Comparison of ENCODE assay signal across 1 cellular context in genomic region chr9:136499935-136500910, GRCh38.
TF ChIP-seq lines count a peak whose summit lies in the region.

No MANE protein-coding gene starts in this region.

TF ChIP-seq in HepG2, 621 proteins besides CTCF, POLR2A, EP300 and RAD21:
- TF ChIP-seq ZFX (CRISPR knock-in tag; IDR thresholded peaks at IDR 0.05; ENCODE audit: low read depth) (peak; percentile 22; the same call in 1 of the 2 replicates), ZBTB38 (CRISPR knock-in tag; IDR thresholded peaks at IDR 0.05) (peak; percentile 39; the same call in 1 of the 2 replicates), PCBP2 (optimal IDR thresholded peaks at IDR 0.05; ENCODE audit: low read depth, low read length, poor library complexity, severe bottlenecking) (no peak)
TF ChIP-seq in HepG2: peak in this region for 2.
